20 cellular contexts compared by ENCODE assay signal in the genomic region with DNA sequence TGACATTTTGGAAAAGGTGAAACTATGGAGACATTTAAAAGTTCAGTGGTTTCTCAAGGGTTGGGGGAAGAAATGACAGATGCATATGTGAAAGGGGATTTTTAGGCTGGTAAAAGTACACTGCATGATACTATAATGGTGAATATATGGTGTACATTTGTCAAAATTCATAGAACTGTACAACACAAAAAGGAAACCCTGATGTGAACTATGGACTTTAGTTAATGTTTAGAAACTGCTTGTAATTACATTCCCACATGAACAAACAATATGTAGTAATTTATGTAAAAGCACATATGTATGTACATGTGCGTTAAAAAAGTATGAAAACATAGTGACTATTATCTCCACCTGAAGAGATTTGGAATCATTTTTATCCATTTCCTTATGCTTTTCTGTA.
"Had no signal": no experiment of that assay in that cellular context is flagged by ENCODE, and none has a peak within 500 bp of the region (broad histone marks: within the 10 kb centered on the region; RNA-seq: fewer than 3 reads in every experiment).

No MANE protein-coding gene starts in this region.

- H3K4me1 ChIP-seq: gastroesophageal sphincter, neural progenitor cell, testis, tibial nerve, upper lobe of right lung, vagina had no signal

- H3K9ac ChIP-seq: neural progenitor cell had no signal

- H3K27me3 ChIP-seq: gastroesophageal sphincter, neural progenitor cell, pancreas, testis, tibial nerve, upper lobe of right lung, vagina had no signal

- FAIRE-seq: kidney, pancreas had no signal

- H3K36me3 ChIP-seq: gastroesophageal sphincter, neural progenitor cell, pancreas, tibial nerve, upper lobe of right lung, vagina had no signal

- DNase-seq: central memory CD4-positive, alpha-beta T cell; glutamatergic neuron; immature natural killer cell; kidney; left cardiac atrium; natural killer cell; nucleus accumbens; pancreas; right cardiac atrium; stimulated activated CD4-positive, alpha-beta T cell treated with anti-CD3 and anti-CD28 coated beads, Interleukin-4, amount 100 ng/mL, for 24 hours; stimulated activated naive B cell treated with anti-CD40 and anti-IgM and Interleukin-4, amounts not matched to agents 10 μg/mL and 1 μg/mL and 100 μg/mL, for 72 hours; stimulated activated naive CD8-positive, alpha-beta T cell treated with anti-CD3 and anti-CD28 coated beads, Interleukin-15, amount 100 ng/mL, for 72 hours; testis; upper lobe of right lung had no signal

- H3K4me3 ChIP-seq: gastroesophageal sphincter, neural progenitor cell, pancreas, smooth muscle cell, testis, tibial nerve, upper lobe of right lung, vagina had no signal

- H3K4me2 ChIP-seq: neural progenitor cell, smooth muscle cell had no signal

- H3K27ac ChIP-seq: gastroesophageal sphincter, neural progenitor cell, pancreas, testis, tibial nerve, upper lobe of right lung, vagina had no signal

- ATAC-seq: esophagus mucosa; gastroesophageal sphincter; left cardiac atrium; natural killer cell; pancreas; right cardiac atrium; stimulated activated naive B cell treated with anti-CD40 and anti-IgM and Interleukin-4, amounts not matched to agents 10 μg/mL and 1 μg/mL and 100 μg/mL, for 72 hours; stimulated activated naive CD8-positive, alpha-beta T cell treated with anti-CD3 and anti-CD28 coated beads, Interleukin-15, amount 100 ng/mL, for 72 hours; upper lobe of right lung had no signal

- H3K9me3 ChIP-seq: gastroesophageal sphincter, testis, tibial nerve, upper lobe of right lung, vagina had no signal

- H2AFZ ChIP-seq: neural progenitor cell had no signal
